In the genomic region with DNA sequence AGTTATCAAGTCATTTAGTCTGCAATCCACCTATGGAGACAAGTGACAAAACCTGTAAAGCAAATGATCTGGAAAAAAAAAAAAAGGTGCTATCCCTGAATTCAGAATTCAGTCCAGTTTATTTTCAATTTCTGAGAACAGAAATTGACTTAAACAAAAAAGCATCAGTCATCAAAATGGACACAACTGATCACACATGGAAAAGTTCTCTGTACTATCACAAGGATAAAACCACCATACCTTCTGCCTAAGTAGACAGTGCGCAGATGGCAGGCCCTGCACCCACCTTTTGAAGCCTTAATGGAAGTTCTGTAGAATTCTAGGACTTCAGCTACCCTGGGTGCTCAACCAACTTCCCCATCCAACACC, we compare ENCODE assay signal across 10 cellular contexts. TPM values are rescaled to one million over a fixed set of nuclear protein-coding genes. Genes with fewer than 3 reads are reported as not detected.
DNase-seq lines count a peak whose midpoint lies in the region; ATAC-seq and TF ChIP-seq lines count a peak whose summit lies in the region.
"Had no signal": no experiment of that assay in that cellular context is flagged by ENCODE, and none has a peak within 500 bp of the region (broad histone marks: within the 10 kb centered on the region; RNA-seq: fewer than 3 reads in every experiment).

No MANE protein-coding gene starts in this region.

- H2BK15ac ChIP-seq in H9 (ENCODE audit: low read depth, low read length) = no peak overlapping the region

- H3K27ac ChIP-seq in H9 (ENCODE audit: insufficient read length, low read depth, low read length) (no peak overlapping the region), mesodermal cell (ENCODE audit: low read depth, low read length, severe bottlenecking) (no peak overlapping the region)
- H3K27ac ChIP-seq: thyroid gland had no signal

- no peaks in the 10 kb centered on the region for H3K79me1 ChIP-seq in H9 (ENCODE audit: insufficient read depth, low read depth, low read length, poor library complexity, severe bottlenecking)

- WGBS in H9 (ENCODE audit: extremely low coverage, insufficient read length, low lambda C conversion rate) = no CpG with 5 or more reads among the region's 1 CpG
- 100% methylated on average over 1 of the region's 1 CpG; no CpG with 5 or more reads in 1 of the 2 experiments for WGBS in mesodermal cell (ENCODE audit: insufficient coverage in 2 of 2), 2 experiments

- H3T11ph ChIP-seq in H9 (ENCODE audit: low read length) = no peak overlapping the region

- H3K36me3 Mint-ChIP-seq in H9 (ENCODE audit: insufficient read depth in 1 of 3, low read depth in 3 of 3) = peaks cover 55 to 76% (median 70%) of the 10 kb centered on the region in 3 experiments
- H3K36me3 Mint-ChIP-seq in activated naive CD8-positive, alpha-beta T cell treated with anti-CD3 and anti-CD28 coated beads for 36 hours = peaks cover 68% of the 10 kb centered on the region

- H2BK12ac ChIP-seq in H9 (ENCODE audit: insufficient read length, low read depth, low read length) = no peak overlapping the region

- no peak overlapping the region for H2BK20ac ChIP-seq in H9 (ENCODE audit: low read depth, low read length, poor library complexity, severe bottlenecking)

- H3K4me1 Mint-ChIP-seq in H9 = peaks cover 26 to 27% of the 10 kb centered on the region in 2 experiments
- peaks cover 49% of the 10 kb centered on the region for H3K4me1 Mint-ChIP-seq in activated naive CD8-positive, alpha-beta T cell treated with anti-CD3 and anti-CD28 coated beads for 36 hours

- H4K8ac ChIP-seq in H9 (replicated peaks; ENCODE audit: insufficient read length, low read depth, low read length) = no peak overlapping the region

- H3K4me2 ChIP-seq in H9 (ENCODE audit: insufficient read depth, insufficient read length, low read length) = peak overlapping the region; percentile 77

- no peak overlapping the region for H3K56ac ChIP-seq in H9 (ENCODE audit: insufficient read length, low read depth, low read length)

- no peak overlapping the region for H3K18ac ChIP-seq in H9 (ENCODE audit: insufficient read length, low read depth, low read length)

- no peak overlapping the region for H3K4ac ChIP-seq in H9 (ENCODE audit: low read depth, low read length)

- H3K14ac ChIP-seq in H9 (ENCODE audit: insufficient read depth, low read length) = no peak overlapping the region

- H2AK5ac ChIP-seq in H9 (ENCODE audit: insufficient read length, low read length) = no peak overlapping the region

- H4K91ac ChIP-seq in H9 (ENCODE audit: insufficient read length, low read depth, low read length) = no peak overlapping the region

- no peaks in the 10 kb centered on the region for H3K9me3 Mint-ChIP-seq in H9
- no peaks in the 10 kb centered on the region for H3K9me3 Mint-ChIP-seq in activated naive CD8-positive, alpha-beta T cell treated with anti-CD3 and anti-CD28 coated beads for 36 hours

- no peak overlapping the region for H2AFZ ChIP-seq in H9 (ENCODE audit: low read length)

- H2BK120ac ChIP-seq in H9 (ENCODE audit: low read depth, low read length, poor library complexity, severe bottlenecking) = no peak overlapping the region

- ATAC-seq in GM19023 (IDR thresholded peaks at IDR 0.05; ENCODE audit: unreplicated experiment) = no peak
- no peak for ATAC-seq in GM19351 (IDR thresholded peaks at IDR 0.05; ENCODE audit: unreplicated experiment)
- ATAC-seq in HG02610 (IDR thresholded peaks at IDR 0.05; ENCODE audit: unreplicated experiment) = no peak

- peaks cover 32% of the 10 kb centered on the region; the same call in 1 of the 2 replicates for H3K79me2 ChIP-seq in H9 (ENCODE audit: insufficient read depth, low read length)

- no peak overlapping the region for H2BK5ac ChIP-seq in H9 (ENCODE audit: insufficient read length, low read length)

- H3K9me3 ChIP-seq in BE2C = no peaks in the 10 kb centered on the region
- no peaks in the 10 kb centered on the region for H3K9me3 ChIP-seq in H9 (ENCODE audit: control insufficient read depth, low read depth, low read length)
- no peaks in the 10 kb centered on the region for H3K9me3 ChIP-seq in mesodermal cell (ENCODE audit: control insufficient read depth, low read length)
- H3K9me3 ChIP-seq: thyroid gland had no signal

- no peak overlapping the region; a peak in 1 of 7 replicates for H3K27ac Mint-ChIP-seq in H9
- H3K27ac Mint-ChIP-seq in activated naive CD8-positive, alpha-beta T cell treated with anti-CD3 and anti-CD28 coated beads for 36 hours = peak overlapping the region; percentile 92

- H3K23me2 ChIP-seq in H9 (ENCODE audit: insufficient read length, low read depth, low read length, poor library complexity, severe bottlenecking) = peaks cover 14% of the 10 kb centered on the region

- peaks cover 73% of the 10 kb centered on the region for H3K36me3 ChIP-seq in BE2C
- peaks cover 76% of the 10 kb centered on the region for H3K36me3 ChIP-seq in mesodermal cell (ENCODE audit: control insufficient read depth, insufficient read depth, low read length)

- H4K5ac ChIP-seq in H9 (ENCODE audit: insufficient read length, low read depth, low read length) = no peak overlapping the region

- H3K27me3 Mint-ChIP-seq in H9 (ENCODE audit: low read depth) = no peaks in the 10 kb centered on the region; the same call in 1 of the 2 replicates
- H3K27me3 Mint-ChIP-seq in activated naive CD8-positive, alpha-beta T cell treated with anti-CD3 and anti-CD28 coated beads for 36 hours = no peaks in the 10 kb centered on the region

- no peak overlapping the region for H3K9ac ChIP-seq in H9 (ENCODE audit: extremely low read depth, insufficient read length, low read length)

- H3K27me3 ChIP-seq in BE2C = no peaks in the 10 kb centered on the region
- H3K27me3 ChIP-seq in H9 (ENCODE audit: insufficient read depth, low read length) = no peaks in the 10 kb centered on the region
- H3K27me3 ChIP-seq: thyroid gland had no signal

- H4K20me1 ChIP-seq in H9 (ENCODE audit: control insufficient read depth, insufficient read depth, insufficient read length) = no peaks in the 10 kb centered on the region

- TF ChIP-seq CTCF in BE2C (IDR thresholded peaks at IDR 0.05; ENCODE audit: low read depth, low read length) (no peak), H9 (conservative IDR thresholded peaks at IDR 0.05) (no peak)

- peak overlapping the region; percentile 24 for H3K4me3 ChIP-seq in BE2C (ENCODE audit: low read depth, low read length)
- peak overlapping the region; percentile 9 for H3K4me3 ChIP-seq in mesodermal cell (ENCODE audit: extremely low read depth, insufficient read depth, low read length, poor library complexity, severe bottlenecking)
- H3K4me3 ChIP-seq: thyroid gland had no signal

- DNase-seq in BE2C (no peak), H9 (no peak), OCI-M1 (lab: John Stamatoyannopoulos, UW) (no peak)
- no peak for DNase-seq in activated naive CD8-positive, alpha-beta T cell treated with anti-CD3 and anti-CD28 coated beads for 36 hours
- DNase-seq: T-helper 9 cell, thyroid gland had no signal

- no peak overlapping the region for H3K23ac ChIP-seq in H9 (ENCODE audit: insufficient read length, low read depth, low read length)

- peak overlapping the region; percentile 85 to 92 for H3K4me3 Mint-ChIP-seq in H9
- peak overlapping the region; percentile 96 for H3K4me3 Mint-ChIP-seq in activated naive CD8-positive, alpha-beta T cell treated with anti-CD3 and anti-CD28 coated beads for 36 hours

- H3K4me1 ChIP-seq in BE2C (no peaks in the 10 kb centered on the region), H9 (ENCODE audit: insufficient read depth, low read length) (peaks cover 3% of the 10 kb centered on the region), mesodermal cell (ENCODE audit: control insufficient read depth, insufficient read depth, low read length, poor library complexity, severe bottlenecking) (peaks cover 20% of the 10 kb centered on the region)

RNA-seq across cellular contexts. Expression of gene PABPC4, which starts 3.5 kb away (rescaled TPM):
- 88.5 TPM for polyA plus RNA-seq in BE2C (2012; ENCODE audit: insufficient read depth, insufficient read length, low read depth)
- total RNA-seq in H9 (2021) = 368 and 377 TPM in 2 replicates
- total RNA-seq in activated naive CD8-positive, alpha-beta T cell treated with anti-CD3 and anti-CD28 coated beads for 36 hours = 100 to 1,000 TPM; 445 to 490 TPM
- 131 TPM for polyA plus RNA-seq in mesodermal cell (2013, experiment 1 of 2)
- 148 TPM for polyA plus RNA-seq in mesodermal cell (2013, experiment 2 of 2)
